ENCODE assay signal across 23 cellular contexts in the genomic region with DNA sequence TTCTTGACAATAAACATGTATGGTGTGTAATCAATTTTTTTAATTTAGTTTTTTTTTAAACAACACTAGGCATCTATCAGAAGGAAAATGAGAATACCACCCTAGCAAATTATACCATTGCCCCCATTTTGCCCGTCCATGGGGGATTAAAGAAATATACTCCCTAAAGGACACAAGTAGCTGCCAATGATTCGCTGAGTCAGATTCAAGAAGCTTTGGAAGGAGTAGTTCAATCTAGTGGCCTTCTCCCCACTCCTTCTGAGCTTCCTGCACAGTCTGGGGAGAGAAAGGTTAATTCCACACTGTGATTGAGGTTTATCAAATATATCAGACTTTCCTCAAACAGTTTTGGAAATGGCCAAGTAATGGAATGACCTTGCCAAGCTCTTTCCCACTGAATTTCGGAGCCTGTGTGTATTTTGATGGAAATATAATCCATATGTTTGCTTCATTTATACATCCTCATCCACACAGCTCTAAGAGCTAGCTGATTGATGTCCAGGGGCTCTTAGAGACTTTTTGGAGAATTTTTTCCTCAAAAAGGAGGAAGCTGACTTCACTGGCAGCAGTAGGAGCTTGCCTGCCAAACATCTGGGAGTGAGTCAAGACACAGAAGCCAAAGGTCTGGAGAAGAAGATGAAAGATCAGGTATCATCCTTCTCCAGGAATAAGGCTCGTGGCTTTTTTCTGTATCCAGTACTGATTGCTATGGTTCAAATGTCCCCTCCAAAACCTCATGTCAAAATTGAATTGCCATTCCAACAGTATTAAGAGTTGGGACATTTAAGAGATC.
DNase-seq lines count a peak whose midpoint lies in the region; ATAC-seq and TF ChIP-seq lines count a peak whose summit lies in the region.
"Had no signal": no experiment of that assay in that cellular context is flagged by ENCODE, and none has a peak within 500 bp of the region (broad histone marks: within the 10 kb centered on the region; RNA-seq: fewer than 3 reads in every experiment).

No MANE protein-coding gene starts in this region.

- H3K9me3 ChIP-seq in SK-N-SH (no peaks in the 10 kb centered on the region), mesenchymal stem cell (ENCODE audit: control insufficient read depth, low read length) (no peaks in the 10 kb centered on the region), testis (no peaks in the 10 kb centered on the region), body of pancreas (no peaks in the 10 kb centered on the region)
- H3K9me3 ChIP-seq: A549; BLaER1 treated with 17β-estradiol and CSF1 and Interleukin-3, amounts not matched to agents 10 nM and 100 nM had no signal

- no peak for TF ChIP-seq POLR2A in testis (IDR thresholded peaks at IDR 0.05)
- TF ChIP-seq POLR2A in body of pancreas (IDR thresholded peaks at IDR 0.05) = no peak

- H4K8ac ChIP-seq in mesenchymal stem cell (ENCODE audit: low read length) = no peak overlapping the region

- no peaks in the 10 kb centered on the region for H4K20me1 ChIP-seq in SK-N-SH (ENCODE audit: insufficient read depth)

- DNase-seq in SK-N-SH = no peak
- DNase-seq in fibroblast of mammary gland (ENCODE audit: low read depth) = peak; percentile 80
- no peak for DNase-seq in mesenchymal stem cell
- DNase-seq in testis = no peak
- DNase-seq in body of pancreas = no peak
- DNase-seq: CD4-positive, CD25-positive, alpha-beta regulatory T cell; CD8-positive, alpha-beta memory T cell; COR-L47; DMS 273 treated with DMSO at 0.1 percent for 48 hours; DMS53; DND-41; EL; IMR-90; KBM-7 had no signal

- 39% methylated on average over 4 of the region's 4 CpGs for WGBS in SK-N-SH (ENCODE audit: low lambda C conversion rate)
- 83% methylated on average over 2 of the region's 4 CpGs for WGBS in mesenchymal stem cell
- 87 to 93% methylated on average over 4 of the region's 4 CpGs for WGBS in testis, 2 donors
- 65 to 70% methylated on average over 4 of the region's 4 CpGs for WGBS in body of pancreas, 2 donors

- TF ChIP-seq EP300 in SK-N-SH (IDR thresholded peaks at IDR 0.05; ENCODE audit: borderline replicate concordance in 1 of 2, low read depth in 1 of 2, low read length in 1 of 2) = no peak

- no peak overlapping the region for H3K23ac ChIP-seq in mesenchymal stem cell (ENCODE audit: low read length in 2 of 2)

- TF ChIP-seq RAD21 in SK-N-SH (IDR thresholded peaks at IDR 0.05; ENCODE audit: low read length) = no peak

- H3K4me1 ChIP-seq in SK-N-SH (ENCODE audit: control insufficient read depth in 1 of 2, insufficient read depth in 2 of 2, low read depth in 1 of 2, low read length in 1 of 2) (peaks cover 0 to 7% of the 10 kb centered on the region in 2 experiments; a peak in 1 of 4 replicates), mesenchymal stem cell (ENCODE audit: control insufficient read depth, insufficient read depth, low read depth, low read length) (no peaks in the 10 kb centered on the region), testis (peaks cover 18% of the 10 kb centered on the region), body of pancreas (no peaks in the 10 kb centered on the region)
- H3K4me1 ChIP-seq: A549 had no signal

- no peaks in the 10 kb centered on the region for H3K79me2 ChIP-seq in SK-N-SH (ENCODE audit: insufficient read depth)

- no peaks in the 10 kb centered on the region for H3K9me2 ChIP-seq in SK-N-SH

- no peak for TF ChIP-seq CTCF in SK-N-SH (IDR thresholded peaks at IDR 0.05)
- no peak for TF ChIP-seq CTCF in brain (conservative IDR thresholded peaks at IDR 0.05)
- no peak for TF ChIP-seq CTCF in fibroblast of mammary gland (conservative IDR thresholded peaks at IDR 0.05; ENCODE audit: control insufficient read depth, insufficient read depth, low read depth, low read length)
- TF ChIP-seq CTCF in testis (IDR thresholded peaks at IDR 0.05) = no peak
- no peak for TF ChIP-seq CTCF in body of pancreas (IDR thresholded peaks at IDR 0.05)

- ATAC-seq in SK-N-SH treated with all-trans-retinoic acid at 6 μM for 48 hours (peak; percentile 28; the same call in 1 of the 3 replicates), body of pancreas (no peak)
- ATAC-seq: A549, GM12878, GM23338, HCT116 had no signal

- H2AFZ ChIP-seq in SK-N-SH (ENCODE audit: low read depth) (no peak overlapping the region), mesenchymal stem cell (ENCODE audit: low read depth, low read length) (no peak overlapping the region)
- H2AFZ ChIP-seq: GM23338 had no signal

- no peak overlapping the region for H3K4me3 Mint-ChIP-seq in brain
- H3K4me3 Mint-ChIP-seq: B cell; CD4-positive, CD25-positive, alpha-beta regulatory T cell; CD8-positive, alpha-beta memory T cell; GM23338 had no signal

- peaks cover 6% of the 10 kb centered on the region for H3K27me3 Mint-ChIP-seq in brain

- no peak overlapping the region for H3K14ac ChIP-seq in mesenchymal stem cell (ENCODE audit: low read length in 2 of 2)

- H3K36me3 Mint-ChIP-seq in brain = no peaks in the 10 kb centered on the region
- H3K36me3 Mint-ChIP-seq: CD8-positive, alpha-beta memory T cell had no signal

- H2AK5ac ChIP-seq in mesenchymal stem cell (ENCODE audit: low read length, severe bottlenecking) = no peak overlapping the region

- H3K27me3 ChIP-seq in SK-N-SH (ENCODE audit: insufficient read depth) (peaks cover 10% of the 10 kb centered on the region; the same call in 1 of the 2 replicates), mesenchymal stem cell (ENCODE audit: control insufficient read depth in 1 of 2, insufficient read depth in 1 of 2, low read length in 2 of 2) (peaks cover 7 to 18% of the 10 kb centered on the region in 2 experiments), testis (no peaks in the 10 kb centered on the region), body of pancreas (no peaks in the 10 kb centered on the region)

- peaks cover 51% of the 10 kb centered on the region for H3K4me1 Mint-ChIP-seq in brain

- H3K9me3 Mint-ChIP-seq in brain = peaks cover 0 to 8% (median 0%) of the 10 kb centered on the region in 5 experiments
- H3K9me3 Mint-ChIP-seq: CD8-positive, alpha-beta memory T cell; GM23338 had no signal

- H3K4me3 ChIP-seq in SK-N-SH (ENCODE audit: low read depth in 2 of 2, low read length in 1 of 2) (no peak overlapping the region), fibroblast of mammary gland (ENCODE audit: control insufficient read depth, low read depth, low read length) (no peak overlapping the region), mesenchymal stem cell (ENCODE audit: insufficient read depth in 1 of 2, low read depth in 1 of 2, low read length in 2 of 2) (no peak overlapping the region), testis (no peak overlapping the region), body of pancreas (no peak overlapping the region)
- H3K4me3 ChIP-seq: A549; BLaER1 treated with 17β-estradiol and CSF1 and Interleukin-3, amounts not matched to agents 10 nM and 100 nM; GM12878; GM23338 had no signal

- POLR2A ChIA-PET in SK-N-SH (lab: Yijun Ruan, JAX) = no interaction called here

- intact Hi-C loops in testis (cut with DNase I; ENCODE audit: low total_unique reads) = no loop called here
- intact Hi-C loops in body of pancreas (cut with DNase I) = no loop called here

- H3K36me3 ChIP-seq in SK-N-SH (replicated peaks in 1 of 2; ENCODE audit: control insufficient read depth in 1 of 2, insufficient read depth in 2 of 2, low read length in 1 of 2) = no peaks in the 10 kb centered on the region
- H3K36me3 ChIP-seq in mesenchymal stem cell (ENCODE audit: control insufficient read depth in 1 of 2, insufficient read depth in 2 of 2, low read depth in 1 of 2, low read length in 2 of 2) = no peaks in the 10 kb centered on the region
- H3K36me3 ChIP-seq in testis (ENCODE audit: low read depth, missing control alignments) = no peaks in the 10 kb centered on the region
- H3K36me3 ChIP-seq in body of pancreas (replicated peaks in 1 of 2; ENCODE audit: insufficient read depth in 1 of 2, low read depth in 2 of 2) = no peaks in the 10 kb centered on the region
- H3K36me3 ChIP-seq: BLaER1 treated with 17β-estradiol and CSF1 and Interleukin-3, amounts not matched to agents 10 nM and 100 nM had no signal

- H3K9ac ChIP-seq in SK-N-SH = no peak overlapping the region
- H3K9ac ChIP-seq in mesenchymal stem cell (ENCODE audit: low read length) = no peak overlapping the region
- H3K9ac ChIP-seq: BLaER1 treated with 17β-estradiol and CSF1 and Interleukin-3, amounts not matched to agents 10 nM and 100 nM had no signal

- H3K79me1 ChIP-seq in mesenchymal stem cell (replicated peaks; ENCODE audit: low read length, poor library complexity, severe bottlenecking) = no peaks in the 10 kb centered on the region

- no peak overlapping the region for H3K18ac ChIP-seq in mesenchymal stem cell (ENCODE audit: low read depth in 1 of 2, low read length in 2 of 2)

- no peaks in the 10 kb centered on the region for H3F3A ChIP-seq in SK-N-SH (replicated peaks; ENCODE audit: insufficient read depth)

- H2BK15ac ChIP-seq in mesenchymal stem cell (ENCODE audit: low read depth, poor library complexity, severe bottlenecking) = no peak overlapping the region

- no peak overlapping the region for H2BK5ac ChIP-seq in mesenchymal stem cell (ENCODE audit: low read depth, low read length, poor library complexity, severe bottlenecking)

- no peak overlapping the region for H2BK12ac ChIP-seq in mesenchymal stem cell (ENCODE audit: low read length in 2 of 2)

- H3K4ac ChIP-seq in mesenchymal stem cell (ENCODE audit: low read depth in 1 of 2, low read length in 2 of 2) = no peak overlapping the region

- no peak overlapping the region for H4K91ac ChIP-seq in mesenchymal stem cell (ENCODE audit: low read length)

- CTCF ChIA-PET in SK-N-SH (lab: Yijun Ruan, JAX) = interaction anchor here (1.4 kb wide), 1 partner anchor 8 kb away, joined by 4 read pairs; no protein-coding TSS in a partner anchor

- no peak overlapping the region for H3K27ac ChIP-seq in SK-N-SH (ENCODE audit: low read depth in 2 of 2, low read length in 1 of 2)
- H3K27ac ChIP-seq in mesenchymal stem cell (ENCODE audit: low read length, poor library complexity, severe bottlenecking) = no peak overlapping the region
- H3K27ac ChIP-seq in testis = no peak overlapping the region
- H3K27ac ChIP-seq in body of pancreas = no peak overlapping the region
- H3K27ac ChIP-seq: 22Rv1; A549; BLaER1 treated with 17β-estradiol and CSF1 and Interleukin-3, amounts not matched to agents 10 nM and 100 nM had no signal

- H3K4me2 ChIP-seq in SK-N-SH = no peak overlapping the region
- H3K4me2 ChIP-seq in mesenchymal stem cell (ENCODE audit: low read length, poor library complexity, severe bottlenecking) = no peak overlapping the region
- H3K4me2 ChIP-seq: A549, GM23338 had no signal

- no peak overlapping the region for H2BK120ac ChIP-seq in mesenchymal stem cell (ENCODE audit: low read depth, low read length)

- H3K27ac Mint-ChIP-seq in brain = peak overlapping the region in 3 of 5 experiments; percentile 7 to 76 (median 47)
- H3K27ac Mint-ChIP-seq: B cell; CD8-positive, alpha-beta memory T cell; GM23338 had no signal

TF ChIP-seq in SK-N-SH treated with all-trans-retinoic acid at 6 μM for 48 hours, 23 proteins besides CTCF, POLR2A, EP300 and RAD21:
- TF ChIP-seq ZFP30 (CRISPR knock-in tag; IDR thresholded peaks at IDR 0.05) = no peak
- TF ChIP-seq RARB (CRISPR knock-in tag; IDR thresholded peaks at IDR 0.05) = no peak
- TF ChIP-seq TCF4 (CRISPR knock-in tag; IDR thresholded peaks at IDR 0.05; ENCODE audit: borderline replicate concordance) = no peak

TF ChIP-seq in SK-N-SH, 30 proteins besides CTCF, POLR2A, EP300 and RAD21 (continues in another document):
- TF ChIP-seq MEF2A (IDR thresholded peaks at IDR 0.05; ENCODE audit: borderline replicate concordance, low read depth) = no peak
